ENCODE assay signal across 21 cellular contexts in genomic region chr4:47879458-47879857, GRCh38. TPM values are rescaled to one million over a fixed set of nuclear protein-coding genes. Genes with fewer than 3 reads are reported as not detected.
"Had no signal": no experiment of that assay in that cellular context is flagged by ENCODE, and none has a peak within 500 bp of the region (broad histone marks: within the 10 kb centered on the region; RNA-seq: fewer than 3 reads in every experiment).

No MANE protein-coding gene starts in this region.

- H3K4me1 ChIP-seq: left ventricle myocardium inferior, lower lobe of right lung, pancreas, right atrium auricular region, thyroid gland, vagina had no signal

- H3K27ac ChIP-seq: dorsolateral prefrontal cortex, left ventricle myocardium inferior, lower lobe of right lung, neutrophil, pancreas, right atrium auricular region, stomach, thyroid gland, vagina had no signal

- H3K27ac Mint-ChIP-seq: immature natural killer cell; natural killer cell; progenitor cell of endocrine pancreas; stimulated activated effector memory CD8-positive, alpha-beta T cell treated with anti-CD3 and anti-CD28 coated beads, Interleukin-12 subunit alpha, Interleukin-12 subunit beta, amount 100 ng/mL, for 72 hours had no signal

- H3K4me3 Mint-ChIP-seq: immature natural killer cell; natural killer cell; neural crest cell; stimulated activated effector memory CD8-positive, alpha-beta T cell treated with anti-CD3 and anti-CD28 coated beads, Interleukin-12 subunit alpha, Interleukin-12 subunit beta, amount 100 ng/mL, for 72 hours had no signal

- H3K9me3 ChIP-seq: left ventricle myocardium inferior, lower lobe of right lung, neutrophil, pancreas, right atrium auricular region, stomach, thyroid gland, vagina had no signal

- DNase-seq: dorsolateral prefrontal cortex; effector CD4-positive, alpha-beta T cell; hypothalamus; immature natural killer cell; left ventricle myocardium inferior; lower lobe of right lung; natural killer cell; pancreas; stimulated activated CD4-positive, alpha-beta T cell treated with anti-CD3 and anti-CD28 coated beads, Interleukin-2, amount 100 ng/mL, for 24 hours; stimulated activated CD4-positive, alpha-beta T cell treated with anti-CD3 and anti-CD28 coated beads, Interleukin-4, amount 100 ng/mL, for 24 hours; stimulated activated naive CD4-positive, alpha-beta T cell treated with Interleukin-2 at 50 U/mL for 16 hours; stomach; thyroid gland; trophoblast cell had no signal

- H3K4me1 Mint-ChIP-seq: natural killer cell, neural crest cell had no signal

- ATAC-seq: lower lobe of right lung; natural killer cell; pancreas; sciatic nerve; stimulated activated effector memory CD8-positive, alpha-beta T cell treated with anti-CD3 and anti-CD28 coated beads, Interleukin-12 subunit alpha, Interleukin-12 subunit beta, amount 100 ng/mL, for 72 hours had no signal

- H3K4me3 ChIP-seq: dorsolateral prefrontal cortex, left ventricle myocardium inferior, lower lobe of right lung, pancreas, right atrium auricular region, stomach, thyroid gland, vagina had no signal

- H3K27me3 Mint-ChIP-seq: progenitor cell of endocrine pancreas had no signal

- H3K27me3 ChIP-seq: dorsolateral prefrontal cortex, neutrophil, pancreas, right atrium auricular region, stomach, thyroid gland, vagina had no signal

- H3K9me3 Mint-ChIP-seq: immature natural killer cell; natural killer cell; stimulated activated effector memory CD8-positive, alpha-beta T cell treated with anti-CD3 and anti-CD28 coated beads, Interleukin-12 subunit alpha, Interleukin-12 subunit beta, amount 100 ng/mL, for 72 hours had no signal

RNA-seq across cellular contexts. Expression of gene CORIN, which starts 41.6 kb away (rescaled TPM):
- polyA plus RNA-seq: immature natural killer cell had no signal
